In genomic region chr3:169667710-169668080, GRCh38 we compare ENCODE assay signal across 10 cellular contexts. TPM values are rescaled to one million over a fixed set of nuclear protein-coding genes. Genes with fewer than 3 reads are reported as not detected.
A peak's percentile ranks its signal among the peaks of the same experiment; 100 is the strongest.
DNase-seq lines count a peak whose midpoint lies in the region; ATAC-seq and TF ChIP-seq lines count a peak whose summit lies in the region.
"Had no signal": no experiment of that assay in that cellular context is flagged by ENCODE, and none has a peak within 500 bp of the region (broad histone marks: within the 10 kb centered on the region; RNA-seq: fewer than 3 reads in every experiment).

No MANE protein-coding gene starts in this region.

- peaks cover 56 to 63% of the 10 kb centered on the region in 2 donors for H3K27me3 Mint-ChIP-seq in natural killer cell treated with Interleukin-12 subunit alpha and Interleukin-12 subunit beta and Interleukin-15 and Interleukin-18, amount 100 ng/mL, for 72 hours
- H3K27me3 Mint-ChIP-seq in natural killer cell (ENCODE audit: low read depth in 2 of 2): peaks cover 73 to 90% of the 10 kb centered on the region in 2 donors
- H3K27me3 Mint-ChIP-seq in central memory CD8-positive, alpha-beta T cell: peaks cover 98% of the 10 kb centered on the region
- H3K27me3 Mint-ChIP-seq in naive thymus-derived CD8-positive, alpha-beta T cell: peaks cover 59 to 98% (median 78%) of the 10 kb centered on the region in 5 donors

- no peak for ATAC-seq in natural killer cell treated with Interleukin-12 subunit alpha and Interleukin-12 subunit beta and Interleukin-15 and Interleukin-18, amount 100 ng/mL, for 72 hours
- ATAC-seq in natural killer cell: no peak
- ATAC-seq in central memory CD8-positive, alpha-beta T cell (replicated peaks; ENCODE audit: extremely low read depth, poor library complexity, severe bottlenecking): no peak
- ATAC-seq in naive thymus-derived CD8-positive, alpha-beta T cell: no peak

- peaks cover 7% of the 10 kb centered on the region for H3K36me3 Mint-ChIP-seq in natural killer cell treated with Interleukin-12 subunit alpha and Interleukin-12 subunit beta and Interleukin-15 and Interleukin-18, amount 100 ng/mL, for 72 hours
- no peaks in the 10 kb centered on the region for H3K36me3 Mint-ChIP-seq in natural killer cell
- peaks cover 5% of the 10 kb centered on the region for H3K36me3 Mint-ChIP-seq in central memory CD8-positive, alpha-beta T cell (ENCODE audit: insufficient read depth)
- peaks cover 5 to 22% (median 5%) of the 10 kb centered on the region in 3 donors for H3K36me3 Mint-ChIP-seq in naive thymus-derived CD8-positive, alpha-beta T cell

- H3K27ac Mint-ChIP-seq in natural killer cell treated with Interleukin-12 subunit alpha and Interleukin-12 subunit beta and Interleukin-15 and Interleukin-18, amount 100 ng/mL, for 72 hours: no peak overlapping the region
- H3K27ac Mint-ChIP-seq in natural killer cell: no peak overlapping the region
- H3K27ac Mint-ChIP-seq in central memory CD8-positive, alpha-beta T cell (ENCODE audit: low read depth): no peak overlapping the region
- H3K27ac Mint-ChIP-seq in naive thymus-derived CD8-positive, alpha-beta T cell: no peak overlapping the region
- H3K27ac Mint-ChIP-seq: HFFc6 had no signal

- POLR2A ChIA-PET in naive thymus-derived CD8-positive, alpha-beta T cell (lab: Charles Lee): no interaction called here

- no peak for TF ChIP-seq CTCF in natural killer cell (IDR thresholded peaks at IDR 0.05)

- no peaks in the 10 kb centered on the region for H3K9me3 Mint-ChIP-seq in natural killer cell treated with Interleukin-12 subunit alpha and Interleukin-12 subunit beta and Interleukin-15 and Interleukin-18, amount 100 ng/mL, for 72 hours
- no peaks in the 10 kb centered on the region for H3K9me3 Mint-ChIP-seq in natural killer cell
- no peaks in the 10 kb centered on the region for H3K9me3 Mint-ChIP-seq in central memory CD8-positive, alpha-beta T cell
- peaks cover 0 to 19% (median 14%) of the 10 kb centered on the region in 9 donors for H3K9me3 Mint-ChIP-seq in naive thymus-derived CD8-positive, alpha-beta T cell

- no peak for DNase-seq in natural killer cell treated with Interleukin-12 subunit alpha and Interleukin-12 subunit beta and Interleukin-15 and Interleukin-18, amount 100 ng/mL, for 72 hours (ENCODE audit: low spot score)
- DNase-seq in natural killer cell (no peak), NCI-H146 treated with DMSO at 0.1 percent for 48 hours (lab: John Stamatoyannopoulos, UW; ENCODE audit: unreplicated experiment) (no peak), NCI-H1694 treated with DMSO at 0.1 percent for 48 hours (lab: John Stamatoyannopoulos, UW) (no peak)
- no peak for DNase-seq in central memory CD8-positive, alpha-beta T cell (ENCODE audit: low spot score in 2 of 2)
- no peak for DNase-seq in naive thymus-derived CD8-positive, alpha-beta T cell
- DNase-seq in activated T-cell treated with anti-CD3 and anti-CD28 coated beads, Interleukin-2, amount 50 U/mL, for 48 hours: no peak
- DNase-seq in effector CD8-positive, alpha-beta T cell (lab: John Stamatoyannopoulos, UW): no peak
- DNase-seq: effector memory CD4-positive, alpha-beta T cell; HFFc6 had no signal

- intact Hi-C loops in natural killer cell (cut with micrococcal nuclease): no loop called here

- peaks cover 8 to 12% of the 10 kb centered on the region in 2 donors for H3K4me1 Mint-ChIP-seq in natural killer cell treated with Interleukin-12 subunit alpha and Interleukin-12 subunit beta and Interleukin-15 and Interleukin-18, amount 100 ng/mL, for 72 hours (ENCODE audit: low read depth in 2 of 2)
- peaks cover 12 to 21% of the 10 kb centered on the region in 2 donors for H3K4me1 Mint-ChIP-seq in natural killer cell
- peaks cover 19% of the 10 kb centered on the region for H3K4me1 Mint-ChIP-seq in central memory CD8-positive, alpha-beta T cell
- H3K4me1 Mint-ChIP-seq in naive thymus-derived CD8-positive, alpha-beta T cell: peaks cover 10 to 38% (median 28%) of the 10 kb centered on the region in 4 donors

- peak overlapping the region; percentile 13 for H3K4me3 Mint-ChIP-seq in natural killer cell treated with Interleukin-12 subunit alpha and Interleukin-12 subunit beta and Interleukin-15 and Interleukin-18, amount 100 ng/mL, for 72 hours
- H3K4me3 Mint-ChIP-seq in natural killer cell: no peak overlapping the region
- peak overlapping the region; percentile 3 for H3K4me3 Mint-ChIP-seq in central memory CD8-positive, alpha-beta T cell
- peak overlapping the region in 7 of 10 donors; percentile 5 to 78 (median 48) for H3K4me3 Mint-ChIP-seq in naive thymus-derived CD8-positive, alpha-beta T cell
- H3K4me3 Mint-ChIP-seq: HFFc6 had no signal

RNA-seq across cellular contexts. Expression of gene MECOM, which starts 4.2 kb away (rescaled TPM):
- total RNA-seq in natural killer cell treated with Interleukin-12 subunit alpha and Interleukin-12 subunit beta and Interleukin-15 and Interleukin-18, amount 100 ng/mL, for 72 hours: not detected
- total RNA-seq in natural killer cell: under 1 TPM in 1 of 3 donors, not detected in 2; 0.14 TPM
- total RNA-seq in naive thymus-derived CD8-positive, alpha-beta T cell: not detected
- polyA plus RNA-seq in naive thymus-derived CD8-positive, alpha-beta T cell: not detected
